In the genomic region with DNA sequence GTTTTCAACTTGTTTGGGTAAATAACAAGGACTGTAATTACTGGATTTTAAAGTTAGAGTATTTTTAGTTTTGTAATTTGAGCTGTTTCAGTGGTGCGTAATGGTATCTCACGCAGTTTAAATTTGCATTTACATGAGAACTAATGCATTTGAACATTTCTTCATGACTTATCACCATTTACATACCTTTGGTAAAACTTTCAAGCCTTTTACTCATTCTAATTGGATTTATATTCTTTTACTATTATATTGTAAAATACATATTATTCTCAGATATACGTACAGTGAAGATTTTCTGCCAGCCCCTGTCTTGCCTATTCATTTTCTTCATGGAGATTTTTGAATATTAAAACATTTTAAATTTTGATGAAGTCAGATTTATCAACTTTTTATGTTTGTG, we compare ENCODE assay signal across 29 cellular contexts.
"Had no signal": no experiment of that assay in that cellular context is flagged by ENCODE, and none has a peak within 500 bp of the region (broad histone marks: within the 10 kb centered on the region; RNA-seq: fewer than 3 reads in every experiment).

No MANE protein-coding gene starts in this region.

- ATAC-seq: stimulated activated effector memory CD8-positive, alpha-beta T cell treated with anti-CD3 and anti-CD28 coated beads, Interleukin-12 subunit alpha, Interleukin-12 subunit beta, amount 100 ng/mL, for 72 hours; stimulated activated memory B cell treated with anti-CD40 and anti-IgM and Interleukin-4, amounts not matched to agents 10 μg/mL and 1 μg/mL and 100 μg/mL, for 72 hours; stimulated activated naive B cell treated with anti-CD40 and anti-IgM and Interleukin-4, amounts not matched to agents 10 μg/mL and 1 μg/mL and 100 μg/mL, for 72 hours; stimulated activated naive CD8-positive, alpha-beta T cell treated with anti-CD3 and anti-CD28 coated beads, Interleukin-15, amount 100 ng/mL, for 72 hours; stimulated activated naive CD8-positive, alpha-beta T cell treated with anti-CD3 and anti-CD28 coated beads, Interleukin-15, Interleukin-2, amounts not matched to agents 100 U/mL and 50 U/mL, for 24 hours; upper lobe of right lung had no signal

- H3K4me1 ChIP-seq: stomach, suprapubic skin, testis, tibial artery, tibial nerve, transverse colon, upper lobe of right lung, uterus had no signal

- H3K4me1 Mint-ChIP-seq: stimulated activated effector memory CD8-positive, alpha-beta T cell treated with anti-CD3 and anti-CD28 coated beads, Interleukin-12 subunit alpha, Interleukin-12 subunit beta, amount 100 ng/mL, for 72 hours; stimulated activated memory B cell treated with anti-CD40 and anti-IgM and Interleukin-4, amounts not matched to agents 10 μg/mL and 1 μg/mL and 100 μg/mL, for 72 hours; stimulated activated naive B cell treated with anti-CD40 and anti-IgM and Interleukin-4, amounts not matched to agents 10 μg/mL and 1 μg/mL and 100 μg/mL, for 72 hours; stimulated activated naive CD8-positive, alpha-beta T cell treated with anti-CD3 and anti-CD28 coated beads, Interleukin-15, amount 100 ng/mL, for 72 hours had no signal

- H3K27ac Mint-ChIP-seq: stimulated activated effector memory CD8-positive, alpha-beta T cell treated with anti-CD3 and anti-CD28 coated beads, Interleukin-12 subunit alpha, Interleukin-12 subunit beta, amount 100 ng/mL, for 72 hours; stimulated activated memory B cell treated with anti-CD40 and anti-IgM and Interleukin-4, amounts not matched to agents 10 μg/mL and 1 μg/mL and 100 μg/mL, for 72 hours; stimulated activated naive B cell treated with anti-CD40 and anti-IgM and Interleukin-4, amounts not matched to agents 10 μg/mL and 1 μg/mL and 100 μg/mL, for 72 hours; stimulated activated naive CD8-positive, alpha-beta T cell treated with anti-CD3 and anti-CD28 coated beads, Interleukin-15, amount 100 ng/mL, for 72 hours; stimulated activated naive CD8-positive, alpha-beta T cell treated with anti-CD3 and anti-CD28 coated beads, Interleukin-15, Interleukin-2, amounts not matched to agents 100 ng/mL and 50 ng/mL, for 24 hours; type B pancreatic cell had no signal

- H3K36me3 Mint-ChIP-seq: stimulated activated effector memory CD8-positive, alpha-beta T cell treated with anti-CD3 and anti-CD28 coated beads, Interleukin-12 subunit alpha, Interleukin-12 subunit beta, amount 100 ng/mL, for 72 hours; stimulated activated memory B cell treated with anti-CD40 and anti-IgM and Interleukin-4, amounts not matched to agents 10 μg/mL and 1 μg/mL and 100 μg/mL, for 72 hours; stimulated activated naive B cell treated with anti-CD40 and anti-IgM and Interleukin-4, amounts not matched to agents 10 μg/mL and 1 μg/mL and 100 μg/mL, for 72 hours; type B pancreatic cell had no signal

- H3K36me3 ChIP-seq: stomach, suprapubic skin, thoracic aorta, thyroid gland, tibial artery, tibial nerve, transverse colon, upper lobe of left lung, upper lobe of right lung, uterus, vagina had no signal

- H3K4me3 Mint-ChIP-seq: stimulated activated effector memory CD8-positive, alpha-beta T cell treated with anti-CD3 and anti-CD28 coated beads, Interleukin-12 subunit alpha, Interleukin-12 subunit beta, amount 100 ng/mL, for 72 hours; stimulated activated memory B cell treated with anti-CD40 and anti-IgM and Interleukin-4, amounts not matched to agents 10 μg/mL and 1 μg/mL and 100 μg/mL, for 72 hours; stimulated activated naive B cell treated with anti-CD40 and anti-IgM and Interleukin-4, amounts not matched to agents 10 μg/mL and 1 μg/mL and 100 μg/mL, for 72 hours; stimulated activated naive CD8-positive, alpha-beta T cell treated with anti-CD3 and anti-CD28 coated beads, Interleukin-15, amount 100 ng/mL, for 72 hours; stimulated activated naive CD8-positive, alpha-beta T cell treated with anti-CD3 and anti-CD28 coated beads, Interleukin-15, Interleukin-2, amounts not matched to agents 100 ng/mL and 50 ng/mL, for 24 hours; type B pancreatic cell had no signal

- DNase-seq: stimulated activated CD4-positive, alpha-beta T cell treated with anti-CD3 and anti-CD28 coated beads, Interleukin-2, amount 100 ng/mL, for 48 hours; stimulated activated CD4-positive, alpha-beta T cell treated with anti-CD3 and anti-CD28 coated beads, Interleukin-4, amount 100 ng/mL, for 1 hour; stimulated activated CD4-positive, alpha-beta T cell treated with anti-CD3 and anti-CD28 coated beads, Interleukin-4, amount 100 ng/mL, for 24 hours; stimulated activated CD4-positive, alpha-beta T cell treated with anti-CD3 and anti-CD28 coated beads, Interleukin-4, amount 100 ng/mL, for 4 hours; stimulated activated CD8-positive, alpha-beta memory T cell treated with anti-CD3 and anti-CD28 coated beads, Interleukin-4, amount 100 ng/mL, for 48 hours; stimulated activated naive B cell treated with anti-CD40 and anti-IgM and Interleukin-4, amounts not matched to agents 10 μg/mL and 1 μg/mL and 100 μg/mL, for 72 hours; stimulated activated naive CD4-positive, alpha-beta T cell; stimulated activated naive CD4-positive, alpha-beta T cell treated with Interleukin-2 at 50 U/mL for 16 hours; stimulated activated naive CD8-positive, alpha-beta T cell treated with anti-CD3 and anti-CD28 coated beads, Interleukin-15, amount 100 ng/mL, for 72 hours; stimulated activated naive CD8-positive, alpha-beta T cell treated with anti-CD3 and anti-CD28 coated beads, Interleukin-15, Interleukin-2, amounts not matched to agents 100 U/mL and 50 U/mL, for 24 hours; stomach; substantia nigra; testis; thyroid gland; tibial artery; transverse colon; trophoblast cell; upper lobe of left lung; upper lobe of right lung; uterus had no signal

- H3K27ac ChIP-seq: stomach, suprapubic skin, testis, thoracic aorta, thyroid gland, tibial artery, tibial nerve, transverse colon, upper lobe of left lung, upper lobe of right lung, uterus, vagina had no signal

- H3K27me3 Mint-ChIP-seq: stimulated activated memory B cell treated with anti-CD40 and anti-IgM and Interleukin-4, amounts not matched to agents 10 μg/mL and 1 μg/mL and 100 μg/mL, for 72 hours; stimulated activated naive B cell treated with anti-CD40 and anti-IgM and Interleukin-4, amounts not matched to agents 10 μg/mL and 1 μg/mL and 100 μg/mL, for 72 hours; stimulated activated naive CD8-positive, alpha-beta T cell treated with anti-CD3 and anti-CD28 coated beads, Interleukin-15, amount 100 ng/mL, for 72 hours; stimulated activated naive CD8-positive, alpha-beta T cell treated with anti-CD3 and anti-CD28 coated beads, Interleukin-15, Interleukin-2, amounts not matched to agents 100 ng/mL and 50 ng/mL, for 24 hours; type B pancreatic cell had no signal

- H3K4me3 ChIP-seq: stomach, suprapubic skin, testis, thoracic aorta, thyroid gland, tibial artery, tibial nerve, transverse colon, upper lobe of left lung, upper lobe of right lung, uterus, vagina had no signal

- FAIRE-seq: urothelium cell line had no signal

- H3K9me3 Mint-ChIP-seq: stimulated activated memory B cell treated with anti-CD40 and anti-IgM and Interleukin-4, amounts not matched to agents 10 μg/mL and 1 μg/mL and 100 μg/mL, for 72 hours; stimulated activated naive B cell treated with anti-CD40 and anti-IgM and Interleukin-4, amounts not matched to agents 10 μg/mL and 1 μg/mL and 100 μg/mL, for 72 hours; stimulated activated naive CD8-positive, alpha-beta T cell treated with anti-CD3 and anti-CD28 coated beads, Interleukin-15, Interleukin-2, amounts not matched to agents 100 ng/mL and 50 ng/mL, for 24 hours; type B pancreatic cell had no signal

- H3K27me3 ChIP-seq: stomach, suprapubic skin, testis, thyroid gland, tibial artery, tibial nerve, transverse colon, upper lobe of left lung, upper lobe of right lung, uterus, vagina had no signal
